Comparison of ENCODE assay signal across 1 cellular context in genomic region chr17:66691644-66692500, GRCh38.
TF ChIP-seq lines count a peak whose summit lies in the region.

No MANE protein-coding gene starts in this region.

TF ChIP-seq in HepG2, 621 proteins besides CTCF, POLR2A, EP300 and RAD21 (continued from another document and continues in another):
- peak; percentile 58; the same call in 1 of the 2 replicates for TF ChIP-seq PAXIP1 (CRISPR knock-in tag; conservative IDR thresholded peaks at IDR 0.05)
- TF ChIP-seq SAP130 (CRISPR knock-in tag; IDR thresholded peaks at IDR 0.05; ENCODE audit: low read depth): 0 out of 2 replicates have a peak, but pooled peaks have one; percentile 21
- TF ChIP-seq SOX5 (CRISPR knock-in tag; IDR thresholded peaks at IDR 0.05; ENCODE audit: borderline replicate concordance): peak; percentile 83; the same call in 1 of the 2 replicates
- TF ChIP-seq ZNF687 (CRISPR knock-in tag; IDR thresholded peaks at IDR 0.05): peak; percentile 42
- TF ChIP-seq SOX6 (IDR thresholded peaks at IDR 0.05): no peak
- TF ChIP-seq SOX6 (CRISPR knock-in tag; IDR thresholded peaks at IDR 0.05): peak; percentile 61
- TF ChIP-seq SIX1 (CRISPR knock-in tag; IDR thresholded peaks at IDR 0.05; ENCODE audit: borderline replicate concordance): no peak
- no peak for TF ChIP-seq THAP9 (CRISPR knock-in tag; IDR thresholded peaks at IDR 0.05; ENCODE audit: borderline replicate concordance)
- no peak for TF ChIP-seq ZXDC (CRISPR knock-in tag; IDR thresholded peaks at IDR 0.05)
- TF ChIP-seq STAT6 (CRISPR knock-in tag; IDR thresholded peaks at IDR 0.05; ENCODE audit: borderline replicate concordance): no peak
- TF ChIP-seq FOXP4 (CRISPR knock-in tag; IDR thresholded peaks at IDR 0.05): 0 out of 2 replicates have a peak, but pooled peaks have one; percentile 36
- TF ChIP-seq IKZF1 (IDR thresholded peaks at IDR 0.05): no peak
- TF ChIP-seq HOMEZ (CRISPR knock-in tag; IDR thresholded peaks at IDR 0.05; ENCODE audit: low read depth): 0 out of 2 replicates have a peak, but pooled peaks have one; percentile 35
- TF ChIP-seq PHF20 (CRISPR knock-in tag; IDR thresholded peaks at IDR 0.05): no peak
- TF ChIP-seq MED1 (CRISPR knock-in tag; IDR thresholded peaks at IDR 0.05): 0 out of 2 replicates have a peak, but pooled peaks have one; percentile 17
- no peak for TF ChIP-seq KAT8 (CRISPR knock-in tag; IDR thresholded peaks at IDR 0.05)
- no peak for TF ChIP-seq ZNF691 (CRISPR knock-in tag; IDR thresholded peaks at IDR 0.05; ENCODE audit: borderline replicate concordance, low read depth)
- TF ChIP-seq BCL6 (CRISPR knock-in tag; IDR thresholded peaks at IDR 0.05): no peak
